In genomic region chr6:113067612-113068262, GRCh38 we compare ENCODE assay signal across 18 cellular contexts.
DNase-seq lines count a peak whose midpoint lies in the region; ATAC-seq, FAIRE-seq and TF ChIP-seq lines count a peak whose summit lies in the region.
"Had no signal": no experiment of that assay in that cellular context is flagged by ENCODE, and none has a peak within 500 bp of the region (broad histone marks: within the 10 kb centered on the region; RNA-seq: fewer than 3 reads in every experiment).

No MANE protein-coding gene starts in this region.

- H2BK12ac ChIP-seq in H1 (ENCODE audit: low read depth, low read length): no peak overlapping the region

- no peak for TF ChIP-seq RAD21 in H1 (IDR thresholded peaks at IDR 0.05 in 1 of 2, conservative IDR thresholded peaks at IDR 0.05 in 1 of 2; ENCODE audit: low read depth in 2 of 2, low read length in 2 of 2)

- 84% methylated on average over 3 of the region's 3 CpGs; no CpG with 5 or more reads in 1 of the 2 experiments for WGBS in H1 (ENCODE audit: extremely low coverage in 1 of 2, insufficient coverage in 1 of 2, insufficient read length in 1 of 2, insufficient replicate concordance in 2 of 2, low coverage in 1 of 2, low lambda C conversion rate in 2 of 2, missing lambda C conversion rate in 1 of 2), 2 experiments
- WGBS in prostate gland: 87% methylated on average over 3 of the region's 3 CpGs

- no peak overlapping the region for H2AK5ac ChIP-seq in H1 (ENCODE audit: low read depth, low read length)

- H3K36me3 ChIP-seq in PC-9 (ENCODE audit: low read depth) (no peaks in the 10 kb centered on the region), H1 (ENCODE audit: control insufficient read depth in 2 of 4, insufficient read depth in 4 of 4, low read length in 3 of 4) (no peaks in the 10 kb centered on the region), prostate gland (no peaks in the 10 kb centered on the region)
- H3K36me3 ChIP-seq: pancreas had no signal

- H3K4me2 ChIP-seq in PC-9 (0 out of 2 replicates have a peak overlapping the region, but pooled peaks have one; percentile 1), H1 (ENCODE audit: insufficient read depth in 1 of 2, low read depth in 2 of 2, low read length in 2 of 2) (no peak overlapping the region)

- H3K27ac Mint-ChIP-seq in nephron progenitor cell: peak overlapping the region; percentile 30
- H3K27ac Mint-ChIP-seq: activated CD4-positive, alpha-beta T cell treated with anti-CD3 and anti-CD28 coated beads for 36 hours; B cell; dendritic cell treated with granulocyte-macrophage colony-stimulating factor and Interleukin-4, amounts not matched to agents 40 ng/mL and 50 ng/mL, for 4 days; T-helper 17 cell had no signal

- H4K8ac ChIP-seq in H1 (ENCODE audit: extremely low read depth, insufficient read depth, low read length): no peak overlapping the region

- CTCF ChIA-PET in PC-9 (lab: Charles Lee): no interaction called here
- CTCF ChIA-PET in H1 (lab: Charles Lee; ENCODE audit: partially characterized antibody): interaction anchor here (0.6 kb wide), 1 partner anchor 20 kb away, joined by 3 read pairs; no protein-coding TSS in a partner anchor

- H4K91ac ChIP-seq in H1 (replicated peaks; ENCODE audit: insufficient read length, low read length): no peak overlapping the region

- DNase-seq in ELR (ENCODE audit: low read depth) (peak; percentile 69), PC-9 (no peak), H1 (ENCODE audit: low read depth in 1 of 2, low spot score in 2 of 2) (no peak), nephron progenitor cell (no peak), DMS153 treated with DMSO at 0.1 percent for 48 hours (lab: John Stamatoyannopoulos, UW; ENCODE audit: unreplicated experiment) (no peak), NCI-H146 (lab: John Stamatoyannopoulos, UW) (no peak), prostate gland (ENCODE audit: low spot score) (no peak)
- DNase-seq: activated CD4-positive, alpha-beta T cell treated with anti-CD3 and anti-CD28 coated beads for 36 hours; Kasumi-1; NCI-H1694 treated with DMSO at 0.1 percent for 48 hours; NCI-H524; pancreas; RPMI8226; T-helper 17 cell had no signal

- H3K36me3 Mint-ChIP-seq in nephron progenitor cell (ENCODE audit: low read depth): peaks cover 11% of the 10 kb centered on the region

- no peak overlapping the region for H3K14ac ChIP-seq in H1 (ENCODE audit: insufficient read length)

- no peak for TF ChIP-seq EP300 in H1 (IDR thresholded peaks at IDR 0.05; ENCODE audit: borderline replicate concordance in 1 of 2, low read depth in 2 of 2, low read length in 2 of 2)

- TF ChIP-seq POLR2A in H1 (IDR thresholded peaks at IDR 0.05; ENCODE audit: control extremely low read depth in 1 of 2, low read depth in 2 of 2, low read length in 2 of 2) (no peak), prostate gland (IDR thresholded peaks at IDR 0.05) (no peak)

- H3K4me1 Mint-ChIP-seq in nephron progenitor cell: peaks cover 27% of the 10 kb centered on the region
- H3K4me1 Mint-ChIP-seq: activated CD4-positive, alpha-beta T cell treated with anti-CD3 and anti-CD28 coated beads for 36 hours; B cell; T-helper 17 cell had no signal

- no peaks in the 10 kb centered on the region for H3K79me2 ChIP-seq in PC-9 (ENCODE audit: low read depth)
- H3K79me2 ChIP-seq in H1 (ENCODE audit: control insufficient read depth in 1 of 2, insufficient read depth in 2 of 2, low read length in 2 of 2): no peaks in the 10 kb centered on the region

- no peak overlapping the region for H3K23ac ChIP-seq in H1 (ENCODE audit: insufficient read length)

- no TSS peak for BruUV-seq in PC-9 (replicated peaks; lab: Mats Ljungman, UMichigan)

- H3K9me3 ChIP-seq in PC-9 (ENCODE audit: insufficient read depth, low read depth) (peaks cover 15% of the 10 kb centered on the region), H1 (ENCODE audit: insufficient read depth in 2 of 2, low read depth in 1 of 2, low read length in 1 of 2) (no peaks in the 10 kb centered on the region), prostate gland (no peaks in the 10 kb centered on the region)
- H3K9me3 ChIP-seq: pancreas had no signal

- H3K27me3 Mint-ChIP-seq in nephron progenitor cell (ENCODE audit: low read depth, poor library complexity): peaks cover 4% of the 10 kb centered on the region
- H3K27me3 Mint-ChIP-seq: activated CD4-positive, alpha-beta T cell treated with anti-CD3 and anti-CD28 coated beads for 36 hours; dendritic cell treated with granulocyte-macrophage colony-stimulating factor and Interleukin-4, amounts not matched to agents 40 ng/mL and 50 ng/mL, for 4 days; T-helper 17 cell had no signal

- H3K18ac ChIP-seq in H1 (ENCODE audit: extremely low read depth, low read length): no peak overlapping the region

- H3K23me2 ChIP-seq in H1 (ENCODE audit: low read depth, low read length): no peaks in the 10 kb centered on the region

- H2BK120ac ChIP-seq in H1 (replicated peaks; ENCODE audit: low read depth, low read length): no peak overlapping the region

- H4K5ac ChIP-seq in H1 (ENCODE audit: insufficient read length, low read depth, low read length): no peak overlapping the region

- no peak overlapping the region for H2BK15ac ChIP-seq in H1 (ENCODE audit: low read length)

- intact Hi-C loops in PC-9 (cut with micrococcal nuclease; ENCODE audit: unreplicated experiment): no loop called here
- intact Hi-C loops in prostate gland (cut with DNase I): no loop called here

- peaks cover 18% of the 10 kb centered on the region for H3K9me3 Mint-ChIP-seq in nephron progenitor cell

- H3F3A ChIP-seq in PC-9 (ENCODE audit: insufficient read depth, low read depth): no peaks in the 10 kb centered on the region

- ATAC-seq in GM19023 (IDR thresholded peaks at IDR 0.05; ENCODE audit: unreplicated experiment): no peak
- ATAC-seq: activated CD4-positive, alpha-beta T cell treated with anti-CD3 and anti-CD28 coated beads for 36 hours; esophagus mucosa; pancreas; T-helper 17 cell had no signal

- H3K4me3 ChIP-seq in PC-9 (no peak overlapping the region), H1 (ENCODE audit: extremely low read depth in 1 of 4, insufficient read depth in 2 of 4, low read depth in 3 of 4, low read length in 4 of 4) (no peak overlapping the region), prostate gland (no peak overlapping the region)
- H3K4me3 ChIP-seq: pancreas had no signal

- 0 out of 2 replicates have a peak, but pooled peaks cover 1% of the 10 kb centered on the region for H3K9me2 ChIP-seq in PC-9 (ENCODE audit: insufficient read depth)

- H3K27ac ChIP-seq in PC-9 (no peak overlapping the region), H1 (ENCODE audit: low read depth, low read length) (no peak overlapping the region), prostate gland (no peak overlapping the region)
- H3K27ac ChIP-seq: pancreas had no signal

- no peak overlapping the region for H2BK5ac ChIP-seq in H1 (ENCODE audit: low read depth, low read length)

- POLR2A ChIA-PET in PC-9 (lab: Charles Lee; ENCODE audit: unreplicated experiment): no interaction called here
- POLR2A ChIA-PET in H1 (lab: Charles Lee; ENCODE audit: partially characterized antibody): no interaction called here

- H2AFZ ChIP-seq in PC-9 (peak overlapping the region; percentile 69; the same call in 1 of the 2 replicates), H1 (ENCODE audit: low read length) (peak overlapping the region; percentile 75; the same call in 1 of the 2 replicates)

- H2BK20ac ChIP-seq in H1 (ENCODE audit: low read length): no peak overlapping the region

- TF ChIP-seq CTCF in PC-9 (conservative IDR thresholded peaks at IDR 0.05): no peak
- TF ChIP-seq CTCF in H1 (IDR thresholded peaks at IDR 0.05; ENCODE audit: control extremely low read depth in 1 of 3, insufficient read depth in 1 of 3, low read depth in 1 of 3, low read length in 3 of 3): no peak
- TF ChIP-seq CTCF in nephron progenitor cell (IDR thresholded peaks at IDR 0.05): no peak
- no peak for TF ChIP-seq CTCF in prostate gland (IDR thresholded peaks at IDR 0.05)

- no peak overlapping the region for H3K9ac ChIP-seq in H1 (replicated peaks in 1 of 4; ENCODE audit: extremely low read depth in 1 of 4, low read depth in 3 of 4, low read length in 3 of 4)

- no peak overlapping the region for H3K56ac ChIP-seq in H1 (replicated peaks; ENCODE audit: insufficient read length, low read depth, low read length)

- FAIRE-seq in H1 (lab: Jason Lieb, UNC): no peak
- FAIRE-seq: pancreas had no signal

- no peaks in the 10 kb centered on the region for H3K27me3 ChIP-seq in PC-9 (ENCODE audit: insufficient read depth, low read depth)
- no peaks in the 10 kb centered on the region for H3K27me3 ChIP-seq in H1 (replicated peaks in 1 of 4; ENCODE audit: control insufficient read depth in 3 of 4, extremely low read depth in 1 of 4, insufficient read depth in 3 of 4, low read length in 3 of 4)
- H3K27me3 ChIP-seq in prostate gland (replicated peaks; ENCODE audit: insufficient read depth): no peaks in the 10 kb centered on the region
- H3K27me3 ChIP-seq: pancreas had no signal

- H3K4ac ChIP-seq in H1 (replicated peaks; ENCODE audit: insufficient read length, low read depth, low read length): no peak overlapping the region

- H3K79me1 ChIP-seq in H1 (ENCODE audit: low read depth, low read length): no peaks in the 10 kb centered on the region

- peaks cover 10% of the 10 kb centered on the region; the same call in 1 of the 2 replicates for H3K4me1 ChIP-seq in PC-9 (replicated peaks; ENCODE audit: insufficient read depth)
- H3K4me1 ChIP-seq in H1 (replicated peaks in 1 of 4; ENCODE audit: control insufficient read depth in 3 of 4, insufficient read depth in 4 of 4, low read length in 3 of 4): peaks cover 0 to 7% (median 0%) of the 10 kb centered on the region in 4 experiments; a peak in 1 of 7 replicates
- no peaks in the 10 kb centered on the region for H3K4me1 ChIP-seq in prostate gland (replicated peaks)

- no peak overlapping the region for H3K4me3 Mint-ChIP-seq in nephron progenitor cell
- H3K4me3 Mint-ChIP-seq: activated CD4-positive, alpha-beta T cell treated with anti-CD3 and anti-CD28 coated beads for 36 hours; B cell; dendritic cell treated with granulocyte-macrophage colony-stimulating factor and Interleukin-4, amounts not matched to agents 40 ng/mL and 50 ng/mL, for 4 days; T-helper 17 cell had no signal

- H4K20me1 ChIP-seq in PC-9 (ENCODE audit: insufficient read depth) (no peaks in the 10 kb centered on the region), H1 (replicated peaks in 1 of 2; ENCODE audit: control insufficient read depth in 1 of 2, insufficient read depth in 2 of 2, low read length in 2 of 2) (no peaks in the 10 kb centered on the region)

TF ChIP-seq in H1, 55 proteins besides CTCF, POLR2A, EP300 and RAD21:
- TF ChIP-seq E2F6 (IDR thresholded peaks at IDR 0.05) (no peak), TAF1 (IDR thresholded peaks at IDR 0.05; ENCODE audit: low read depth, low read length) (no peak)
